ENCODE assay signal across 29 cellular contexts in genomic region chr2:95734976-95735890, GRCh38.
DNase-seq lines count a peak whose midpoint lies in the region; ATAC-seq and TF ChIP-seq lines count a peak whose summit lies in the region.
"Had no signal": no experiment of that assay in that cellular context is flagged by ENCODE, and none has a peak within 500 bp of the region (broad histone marks: within the 10 kb centered on the region; RNA-seq: fewer than 3 reads in every experiment).

No MANE protein-coding gene starts in this region.

- no peaks in the 10 kb centered on the region for H3K9me3 ChIP-seq in esophagus muscularis mucosa
- H3K9me3 ChIP-seq: gastrocnemius medialis, prostate gland had no signal

- H3K4me1 Mint-ChIP-seq in stimulated activated memory B cell treated with anti-CD40 and anti-IgM and Interleukin-4, amounts not matched to agents 10 μg/mL and 1 μg/mL and 100 μg/mL, for 72 hours = peaks cover 4% of the 10 kb centered on the region

- intact Hi-C loops in esophagus muscularis mucosa (cut with DNase I) = no loop called here

- DNase-seq in NCI-H146 (lab: John Stamatoyannopoulos, UW) (peak; percentile 17), NCI-H146 treated with DMSO at 0.1 percent for 48 hours (lab: John Stamatoyannopoulos, UW; ENCODE audit: unreplicated experiment) (no peak), MV-4-11 (lab: John Stamatoyannopoulos, UW) (peak; percentile 92), esophagus muscularis mucosa (ENCODE audit: extremely low spot score) (peak; percentile 74), SKM-1 (lab: John Stamatoyannopoulos, UW; ENCODE audit: unreplicated experiment) (no peak), DMS 273 (lab: John Stamatoyannopoulos, UW; ENCODE audit: unreplicated experiment) (no peak)
- DNase-seq: 8988T; activated CD4-positive, alpha-beta T cell treated with anti-CD3 and anti-CD28 coated beads for 4 hours; activated gamma-delta T cell treated with Interleukin-2 at 50 U/mL for 16 hours; activated T-cell treated with anti-CD3 and anti-CD28 coated beads, Interleukin-2, amount 50 U/mL, for 24 hours; caudate nucleus; CD8-positive, alpha-beta T cell; DMS 273 treated with DMSO at 0.1 percent for 48 hours; EL; gastrocnemius medialis; left cardiac atrium; NCI-H1092; NCI-H187 treated with DMSO at 0.1 percent for 48 hours; NCI-H2171 treated with DMSO at 0.1 percent for 48 hours; NCI-H524; NK-92 treated with Interleukin-12 subunit alpha and Interleukin-12 subunit beta, amount 100 ng/mL, for 24 hours; RPMI8226; stimulated activated CD4-positive, alpha-beta T cell treated with anti-CD3 and anti-CD28 coated beads, Interleukin-15, amount 100 ng/mL, for 24 hours; stimulated activated naive CD4-positive, alpha-beta T cell treated with Interleukin-2 at 50 U/mL for 16 hours; T-helper 2 cell had no signal

- H3K27me3 ChIP-seq in esophagus muscularis mucosa = peaks cover 0 to 28% (median 0%) of the 10 kb centered on the region in 4 donors
- H3K27me3 ChIP-seq: gastrocnemius medialis had no signal

- no peaks in the 10 kb centered on the region for H3K36me3 Mint-ChIP-seq in stimulated activated memory B cell treated with anti-CD40 and anti-IgM and Interleukin-4, amounts not matched to agents 10 μg/mL and 1 μg/mL and 100 μg/mL, for 72 hours
- H3K36me3 Mint-ChIP-seq: CD8-positive, alpha-beta T cell had no signal

- TF ChIP-seq CTCF in esophagus muscularis mucosa (IDR thresholded peaks at IDR 0.05) = no peak

- 74% methylated on average over 8 of the region's 8 CpGs for WGBS in esophagus muscularis mucosa

- no peaks in the 10 kb centered on the region for H3K4me1 ChIP-seq in esophagus muscularis mucosa
- H3K4me1 ChIP-seq: gastrocnemius medialis, prostate gland had no signal

- no peak overlapping the region for H3K27ac ChIP-seq in esophagus muscularis mucosa (replicated peaks in 1 of 4)
- H3K27ac ChIP-seq: gastrocnemius medialis, prostate gland had no signal

- H3K27ac Mint-ChIP-seq in stimulated activated memory B cell treated with anti-CD40 and anti-IgM and Interleukin-4, amounts not matched to agents 10 μg/mL and 1 μg/mL and 100 μg/mL, for 72 hours = no peak overlapping the region
- H3K27ac Mint-ChIP-seq: activated T-cell treated with anti-CD3 and anti-CD28 coated beads, Interleukin-2, amount 50 U/mL, for 24 hours; CD8-positive, alpha-beta T cell had no signal

- H3K36me3 ChIP-seq in esophagus muscularis mucosa = no peaks in the 10 kb centered on the region
- H3K36me3 ChIP-seq: gastrocnemius medialis, prostate gland had no signal

- H3K9me3 Mint-ChIP-seq in stimulated activated memory B cell treated with anti-CD40 and anti-IgM and Interleukin-4, amounts not matched to agents 10 μg/mL and 1 μg/mL and 100 μg/mL, for 72 hours = no peaks in the 10 kb centered on the region
- H3K9me3 Mint-ChIP-seq: activated T-cell treated with anti-CD3 and anti-CD28 coated beads, Interleukin-2, amount 50 U/mL, for 24 hours; CD8-positive, alpha-beta T cell had no signal

- H3K4me3 ChIP-seq in esophagus muscularis mucosa = no peak overlapping the region
- H3K4me3 ChIP-seq: gastrocnemius medialis, prostate gland had no signal

- no peak for TF ChIP-seq POLR2A in esophagus muscularis mucosa (IDR thresholded peaks at IDR 0.05; ENCODE audit: low read depth)

- H3K27me3 Mint-ChIP-seq in stimulated activated memory B cell treated with anti-CD40 and anti-IgM and Interleukin-4, amounts not matched to agents 10 μg/mL and 1 μg/mL and 100 μg/mL, for 72 hours = peaks cover 38% of the 10 kb centered on the region

- no peak for TF ChIP-seq EP300 in esophagus muscularis mucosa (IDR thresholded peaks at IDR 0.05)

- no peak overlapping the region for H3K4me3 Mint-ChIP-seq in stimulated activated memory B cell treated with anti-CD40 and anti-IgM and Interleukin-4, amounts not matched to agents 10 μg/mL and 1 μg/mL and 100 μg/mL, for 72 hours
- H3K4me3 Mint-ChIP-seq: activated T-cell treated with anti-CD3 and anti-CD28 coated beads, Interleukin-2, amount 50 U/mL, for 24 hours; CD8-positive, alpha-beta T cell had no signal

- ATAC-seq in stimulated activated memory B cell treated with anti-CD40 and anti-IgM and Interleukin-4, amounts not matched to agents 10 μg/mL and 1 μg/mL and 100 μg/mL, for 72 hours = peak; percentile 53
- no peak for ATAC-seq in HG02970 (IDR thresholded peaks at IDR 0.05; ENCODE audit: low FRiP score, unreplicated experiment)
- ATAC-seq: CD8-positive, alpha-beta T cell; gastrocnemius medialis; HCT116; left cardiac atrium had no signal

Comparison
In these comparisons a context has a peak if more than half of its experiments do, and no peak if none do; other contexts are left out.
1. DNase-seq: peak in NCI-H146 (single experiment), MV-4-11 (single experiment) and esophagus muscularis mucosa (single experiment); none in NCI-H146 treated with DMSO at 0.1 percent for 48 hours (single experiment), SKM-1 (single experiment) and DMS 273 (single experiment).